Comparison of ENCODE assay signal across 15 cellular contexts in genomic region chr15:90838544-90838943, GRCh38. TPM values are rescaled to one million over a fixed set of nuclear protein-coding genes. Genes with fewer than 3 reads are reported as not detected.
DNase-seq lines count a peak whose midpoint lies in the region; ATAC-seq and TF ChIP-seq lines count a peak whose summit lies in the region.
"Had no signal": no experiment of that assay in that cellular context is flagged by ENCODE, and none has a peak within 500 bp of the region (broad histone marks: within the 10 kb centered on the region; RNA-seq: fewer than 3 reads in every experiment).

No MANE protein-coding gene starts in this region.

- POLR2A ChIA-PET in activated naive CD8-positive, alpha-beta T cell treated with anti-CD3 and anti-CD28 coated beads, Interleukin-2, amount 10 ng/mL, durations not matched to agents 7 days and 5 days (lab: Charles Lee): interaction anchor here (1.0 to 4.5 kb wide), 4 partner anchors 12 to 97 kb away, joined by 3 to 42 read pairs (median 6); partner anchors contain the start of gene UNC45A

- peak overlapping the region; percentile 19 for H3K14ac ChIP-seq in trophoblast cell (ENCODE audit: low read length)

- no peaks in the 10 kb centered on the region for H3K27me3 Mint-ChIP-seq in activated T-cell treated with anti-CD3 and anti-CD28 coated beads, Interleukin-2, amount 50 U/mL, for 24 hours
- H3K27me3 Mint-ChIP-seq in activated naive CD8-positive, alpha-beta T cell treated with anti-CD3 and anti-CD28 coated beads, Interleukin-2, amount 10 ng/mL, durations not matched to agents 7 days and 5 days: no peaks in the 10 kb centered on the region

- H2BK120ac ChIP-seq in trophoblast cell (ENCODE audit: insufficient read depth, low read length, poor library complexity): peak overlapping the region; percentile 34

- H2AFZ ChIP-seq in Karpas-422 (ENCODE audit: low read length) (peak overlapping the region; percentile 51; the same call in 1 of the 2 replicates), trophoblast cell (ENCODE audit: insufficient read depth, low read length, poor library complexity) (no peak overlapping the region)

- DNase-seq in activated T-cell treated with anti-CD3 and anti-CD28 coated beads, Interleukin-2, amount 50 U/mL, for 24 hours: no peak
- no peak for DNase-seq in activated T-cell treated with anti-CD3 and anti-CD28 coated beads, Interleukin-2, amount 50 U/mL, for 48 hours
- DNase-seq in Karpas-422 (no peak), trophoblast cell (no peak), HuH-7 (ENCODE audit: low spot score) (no peak), COLO668 (lab: John Stamatoyannopoulos, UW; ENCODE audit: unreplicated experiment) (no peak), upper lobe of left lung (no peak)
- DNase-seq in activated naive CD8-positive, alpha-beta T cell treated with anti-CD3 and anti-CD28 coated beads, Interleukin-2, amount 10 ng/mL, durations not matched to agents 7 days and 5 days: no peak
- DNase-seq: colonic mucosa, left lung, NCI-H1105, NCI-H2227 treated with DMSO at 0.1 percent for 48 hours, SW 1271, tibial artery had no signal

- peaks cover 2% of the 10 kb centered on the region for H3K36me3 Mint-ChIP-seq in activated T-cell treated with anti-CD3 and anti-CD28 coated beads, Interleukin-2, amount 50 U/mL, for 24 hours (ENCODE audit: low read depth)
- H3K36me3 Mint-ChIP-seq in activated naive CD8-positive, alpha-beta T cell treated with anti-CD3 and anti-CD28 coated beads, Interleukin-2, amount 10 ng/mL, durations not matched to agents 7 days and 5 days: no peaks in the 10 kb centered on the region
- H3K36me3 Mint-ChIP-seq: neural progenitor cell had no signal

- H3K9me3 Mint-ChIP-seq in activated T-cell treated with anti-CD3 and anti-CD28 coated beads, Interleukin-2, amount 50 U/mL, for 24 hours: no peaks in the 10 kb centered on the region
- no peaks in the 10 kb centered on the region for H3K9me3 Mint-ChIP-seq in activated naive CD8-positive, alpha-beta T cell treated with anti-CD3 and anti-CD28 coated beads, Interleukin-2, amount 10 ng/mL, durations not matched to agents 7 days and 5 days
- H3K9me3 Mint-ChIP-seq: neural progenitor cell had no signal

- H4K12ac ChIP-seq in trophoblast cell (ENCODE audit: low read depth, low read length): no peak overlapping the region

- H3K36me3 ChIP-seq in Karpas-422 (ENCODE audit: insufficient read depth, low read length): peaks cover 19% of the 10 kb centered on the region
- H3K36me3 ChIP-seq in trophoblast cell (ENCODE audit: control insufficient read depth in 1 of 2, insufficient read depth in 2 of 2, low read length in 2 of 2): no peaks in the 10 kb centered on the region
- no peaks in the 10 kb centered on the region for H3K36me3 ChIP-seq in upper lobe of left lung
- H3K36me3 ChIP-seq: colonic mucosa, left lung, neural progenitor cell, tibial artery had no signal

- no peak overlapping the region for H3K18ac ChIP-seq in trophoblast cell (ENCODE audit: low read length)

- no peak for TF ChIP-seq POLR2A in upper lobe of left lung (IDR thresholded peaks at IDR 0.05)

- no peak overlapping the region for H3K23ac ChIP-seq in trophoblast cell (ENCODE audit: low read length)

- peak overlapping the region; percentile 10 for H2AK5ac ChIP-seq in trophoblast cell (ENCODE audit: low read length)

- H3K4ac ChIP-seq in trophoblast cell (ENCODE audit: low read depth, low read length): no peak overlapping the region

- H3K27me3 ChIP-seq in Karpas-422 (ENCODE audit: low read length): no peaks in the 10 kb centered on the region
- no peaks in the 10 kb centered on the region for H3K27me3 ChIP-seq in trophoblast cell (ENCODE audit: insufficient read depth, low read length)
- H3K27me3 ChIP-seq in upper lobe of left lung: no peaks in the 10 kb centered on the region
- H3K27me3 ChIP-seq: colonic mucosa, left lung, neural progenitor cell, tibial artery had no signal

- ATAC-seq in activated naive CD8-positive, alpha-beta T cell treated with anti-CD3 and anti-CD28 coated beads, Interleukin-2, amount 10 ng/mL, durations not matched to agents 7 days and 5 days (ENCODE audit: low read depth): no peak
- ATAC-seq in upper lobe of left lung (ENCODE audit: low FRiP score in 2 of 2): no peak

- H4K8ac ChIP-seq in trophoblast cell (ENCODE audit: low read depth, low read length): peak overlapping the region; percentile 11

- H3K4me2 ChIP-seq in Karpas-422 (ENCODE audit: low read depth, low read length, poor library complexity, severe bottlenecking) (peak overlapping the region; percentile 65), trophoblast cell (ENCODE audit: low read length) (no peak overlapping the region)

- H3K4me1 Mint-ChIP-seq in activated T-cell treated with anti-CD3 and anti-CD28 coated beads, Interleukin-2, amount 50 U/mL, for 24 hours (ENCODE audit: low read depth): peaks cover 70% of the 10 kb centered on the region
- peaks cover 39% of the 10 kb centered on the region for H3K4me1 Mint-ChIP-seq in activated naive CD8-positive, alpha-beta T cell treated with anti-CD3 and anti-CD28 coated beads, Interleukin-2, amount 10 ng/mL, durations not matched to agents 7 days and 5 days

- peak overlapping the region; percentile 69; the same call in 1 of the 2 replicates for H3K4me3 ChIP-seq in Karpas-422 (ENCODE audit: low read length)
- H3K4me3 ChIP-seq in trophoblast cell (ENCODE audit: low read depth, low read length): no peak overlapping the region
- H3K4me3 ChIP-seq in upper lobe of left lung: no peak overlapping the region
- H3K4me3 ChIP-seq: colonic mucosa, left lung, tibial artery had no signal

- peaks cover 34% of the 10 kb centered on the region for H3K4me1 ChIP-seq in Karpas-422 (ENCODE audit: low read length)
- H3K4me1 ChIP-seq in trophoblast cell (ENCODE audit: control insufficient read depth in 1 of 2, insufficient read depth in 2 of 2, low read length in 2 of 2): peaks cover 20 to 21% of the 10 kb centered on the region in 2 experiments
- peaks cover 2 to 37% (median 15%) of the 10 kb centered on the region in 4 donors for H3K4me1 ChIP-seq in upper lobe of left lung

- WGBS in trophoblast cell (ENCODE audit: extremely low coverage, insufficient coverage, insufficient read length): no CpG with 5 or more reads among the region's 15 CpGs
- 88 to 89% methylated on average over 13 to 15 of the region's 15 CpGs for WGBS in upper lobe of left lung, 2 donors

- H3K9ac ChIP-seq in Karpas-422 (ENCODE audit: low read length): peak overlapping the region; percentile 83
- H3K9ac ChIP-seq in trophoblast cell (ENCODE audit: low read length): no peak overlapping the region
- H3K9ac ChIP-seq: neural progenitor cell had no signal

- H4K20me1 ChIP-seq in Karpas-422 (ENCODE audit: insufficient read depth, low read depth, low read length): no peaks in the 10 kb centered on the region

- H3K4me3 Mint-ChIP-seq in activated T-cell treated with anti-CD3 and anti-CD28 coated beads, Interleukin-2, amount 50 U/mL, for 24 hours: peak overlapping the region; percentile 74
- H3K4me3 Mint-ChIP-seq in activated naive CD8-positive, alpha-beta T cell treated with anti-CD3 and anti-CD28 coated beads, Interleukin-2, amount 10 ng/mL, durations not matched to agents 7 days and 5 days: peak overlapping the region; percentile 75
- H3K4me3 Mint-ChIP-seq: neural progenitor cell had no signal

- peak overlapping the region; percentile 96 for H3K27ac Mint-ChIP-seq in activated T-cell treated with anti-CD3 and anti-CD28 coated beads, Interleukin-2, amount 50 U/mL, for 24 hours
- peak overlapping the region; percentile 90 for H3K27ac Mint-ChIP-seq in activated naive CD8-positive, alpha-beta T cell treated with anti-CD3 and anti-CD28 coated beads, Interleukin-2, amount 10 ng/mL, durations not matched to agents 7 days and 5 days
- H3K27ac Mint-ChIP-seq: neural progenitor cell had no signal

- H3K27ac ChIP-seq in Karpas-422 (ENCODE audit: low read length) (no peak overlapping the region), trophoblast cell (ENCODE audit: low read depth, low read length) (no peak overlapping the region), upper lobe of left lung (no peak overlapping the region)
- H3K27ac ChIP-seq: neural progenitor cell, tibial artery had no signal

- peaks cover 26% of the 10 kb centered on the region for H3K79me2 ChIP-seq in Karpas-422 (ENCODE audit: low read length)
- no peaks in the 10 kb centered on the region for H3K79me2 ChIP-seq in trophoblast cell (ENCODE audit: control insufficient read depth, insufficient read depth, low read length, poor library complexity)

- no peak for TF ChIP-seq CTCF in upper lobe of left lung (IDR thresholded peaks at IDR 0.05)

- no peak overlapping the region for H2BK5ac ChIP-seq in trophoblast cell (ENCODE audit: low read depth, low read length, poor library complexity)

- peak overlapping the region; percentile 49 for H4K91ac ChIP-seq in trophoblast cell (ENCODE audit: low read depth, low read length)

- H2BK12ac ChIP-seq in trophoblast cell (ENCODE audit: low read length): no peak overlapping the region

- no peak for TF ChIP-seq EP300 in upper lobe of left lung (IDR thresholded peaks at IDR 0.05)

- no peaks in the 10 kb centered on the region for H3K9me2 ChIP-seq in Karpas-422 (replicated peaks; ENCODE audit: insufficient read depth, low read length)

- H3K9me3 ChIP-seq in Karpas-422 (ENCODE audit: low read length) (no peaks in the 10 kb centered on the region), trophoblast cell (ENCODE audit: insufficient read depth, low read depth, low read length) (no peaks in the 10 kb centered on the region), upper lobe of left lung (no peaks in the 10 kb centered on the region)
- H3K9me3 ChIP-seq: colonic mucosa, left lung, tibial artery had no signal

- peaks cover 20% of the 10 kb centered on the region for H3K79me1 ChIP-seq in trophoblast cell (ENCODE audit: low read length)

RNA-seq across cellular contexts. Expression of gene FURIN, which starts 29.8 kb away (rescaled TPM):
- total RNA-seq in Karpas-422 (2014; rRNA removed; shearing (Covaris generic); ENCODE audit: low replicate concordance): 30.4 and 30.9 TPM in 2 replicates
- 10 to 100 TPM; 62.2 to 63.5 TPM for total RNA-seq in activated naive CD8-positive, alpha-beta T cell treated with anti-CD3 and anti-CD28 coated beads, Interleukin-2, amount 10 ng/mL, durations not matched to agents 7 days and 5 days
- 241 and 261 TPM in 2 replicates for polyA plus RNA-seq in trophoblast cell (2013)
- total RNA-seq in upper lobe of left lung: 100 to 1,000 TPM in 4 of 6 donors, 10 to 100 TPM in 2; 59.0 to 150 (median 108) TPM

RNA-seq across cellular contexts. Expression of gene FES, which starts 45.8 kb away (rescaled TPM):
- total RNA-seq in Karpas-422 (2014; rRNA removed; shearing (Covaris generic); ENCODE audit: low replicate concordance): 33.7 and 88.0 TPM in 2 replicates
- total RNA-seq in activated naive CD8-positive, alpha-beta T cell treated with anti-CD3 and anti-CD28 coated beads, Interleukin-2, amount 10 ng/mL, durations not matched to agents 7 days and 5 days: 1 to 10 TPM; 6.2 to 7.5 TPM
- polyA plus RNA-seq in trophoblast cell (2013): 11.0 and 11.7 TPM in 2 replicates
- 100 to 1,000 TPM in 2 of 6 donors, 10 to 100 TPM in 4; 33.4 to 144 (median 68.3) TPM for total RNA-seq in upper lobe of left lung
